In genomic region chr4:121156822-121157769, GRCh38 we compare ENCODE assay signal across 8 cellular contexts. TPM values are rescaled to one million over a fixed set of nuclear protein-coding genes. Genes with fewer than 3 reads are reported as not detected.
DNase-seq lines count a peak whose midpoint lies in the region; ATAC-seq, FAIRE-seq and TF ChIP-seq lines count a peak whose summit lies in the region.

No MANE protein-coding gene starts in this region.

- no peaks in the 10 kb centered on the region for H3K36me3 Mint-ChIP-seq in T-cell
- H3K36me3 Mint-ChIP-seq in stimulated activated memory B cell treated with anti-CD40 and anti-IgM and Interleukin-4, amounts not matched to agents 10 μg/mL and 1 μg/mL and 100 μg/mL, for 72 hours: no peaks in the 10 kb centered on the region

- intact Hi-C loops in left colon (cut with DNase I, micrococcal nuclease): no loop called here

- H3K27me3 Mint-ChIP-seq in T-cell: no peaks in the 10 kb centered on the region
- peaks cover 14% of the 10 kb centered on the region for H3K27me3 Mint-ChIP-seq in stimulated activated memory B cell treated with anti-CD40 and anti-IgM and Interleukin-4, amounts not matched to agents 10 μg/mL and 1 μg/mL and 100 μg/mL, for 72 hours

- DNase-seq in T-cell (peak in 20 of 34 experiments; percentile 5 to 44 (median 22)), bronchial epithelial cell (ENCODE audit: low read depth) (peak; percentile 16), left colon (peak; percentile 61 to 65), ureter (ENCODE audit: low spot score) (no peak), AML-193 (lab: John Stamatoyannopoulos, UW) (no peak)

- TF ChIP-seq CTCF in bronchial epithelial cell (IDR thresholded peaks at IDR 0.05; ENCODE audit: insufficient read depth, low read length, severe bottlenecking): no peak

- POLR2A ChIA-PET in T-cell (lab: Charles Lee): interaction anchor here in 1 of 2 donors (1.1 kb wide), 1 partner anchor 27 kb away, joined by 5 read pairs; no protein-coding TSS in a partner anchor

- ATAC-seq in GM18909 (IDR thresholded peaks at IDR 0.05; ENCODE audit: poor library complexity, unreplicated experiment) (peak; percentile 50), T-cell (replicated peaks in 1 of 4) (peak; percentile 11 to 58 (median 38)), left colon (peak; percentile 92), HG02840 (IDR thresholded peaks at IDR 0.05; ENCODE audit: low FRiP score, unreplicated experiment) (no peak)
- peak; percentile 20 for ATAC-seq in stimulated activated memory B cell treated with anti-CD40 and anti-IgM and Interleukin-4, amounts not matched to agents 10 μg/mL and 1 μg/mL and 100 μg/mL, for 72 hours

- no peaks in the 10 kb centered on the region for H3K27me3 ChIP-seq in bronchial epithelial cell (ENCODE audit: control insufficient read depth, insufficient read depth, low read length)

- H3K9me3 Mint-ChIP-seq in T-cell: no peaks in the 10 kb centered on the region
- H3K9me3 Mint-ChIP-seq in stimulated activated memory B cell treated with anti-CD40 and anti-IgM and Interleukin-4, amounts not matched to agents 10 μg/mL and 1 μg/mL and 100 μg/mL, for 72 hours: no peaks in the 10 kb centered on the region

- H3K4me3 ChIP-seq in bronchial epithelial cell (ENCODE audit: low read depth, low read length): peak overlapping the region; percentile 42

- H3K4me3 Mint-ChIP-seq in T-cell: peak overlapping the region; percentile 88 to 97 (median 88)
- no peak overlapping the region for H3K4me3 Mint-ChIP-seq in stimulated activated memory B cell treated with anti-CD40 and anti-IgM and Interleukin-4, amounts not matched to agents 10 μg/mL and 1 μg/mL and 100 μg/mL, for 72 hours

- no peak for FAIRE-seq in bronchial epithelial cell (lab: Jason Lieb, UNC)

- no peaks in the 10 kb centered on the region for H3K36me3 ChIP-seq in bronchial epithelial cell (ENCODE audit: control insufficient read depth, insufficient read depth, low read length)

- CTCF ChIA-PET in T-cell (lab: Charles Lee): interaction anchor here (0.6 to 2.2 kb wide), 4 partner anchors 33 to 88 kb away, joined by 4 to 13 read pairs (median 6); no protein-coding TSS in a partner anchor

- H3K27ac Mint-ChIP-seq in T-cell: peak overlapping the region; percentile 83 to 93
- H3K27ac Mint-ChIP-seq in stimulated activated memory B cell treated with anti-CD40 and anti-IgM and Interleukin-4, amounts not matched to agents 10 μg/mL and 1 μg/mL and 100 μg/mL, for 72 hours: no peak overlapping the region

- peaks cover 48 to 62% (median 54%) of the 10 kb centered on the region in 3 donors for H3K4me1 Mint-ChIP-seq in T-cell
- peaks cover 8% of the 10 kb centered on the region for H3K4me1 Mint-ChIP-seq in stimulated activated memory B cell treated with anti-CD40 and anti-IgM and Interleukin-4, amounts not matched to agents 10 μg/mL and 1 μg/mL and 100 μg/mL, for 72 hours

RNA-seq across cellular contexts. Expression of gene TNIP3, which starts 7.0 kb away (rescaled TPM):
- 1 to 10 TPM; 1.2 to 2.0 (median 1.2) TPM for total RNA-seq in T-cell
- not detected in 2 replicates for total RNA-seq in bronchial epithelial cell
- 1 to 10 TPM in 1 of 2 donors, under 1 TPM in 1; 0.67 to 3.8 TPM for total RNA-seq in left colon
- total RNA-seq in ureter: 0.49 TPM

Comparison
In these comparisons a context has a peak if more than half of its experiments do, and no peak if none do; other contexts are left out.
1. DNase-seq: peak in T-cell (20 of 34), bronchial epithelial cell (single experiment) and left colon (2 of 2); none in ureter (single experiment) and AML-193 (0 of 2).